ENCODE assay signal across 14 cellular contexts in genomic region chr7:47473499-47474210, GRCh38.
DNase-seq lines count a peak whose midpoint lies in the region; ATAC-seq, FAIRE-seq and TF ChIP-seq lines count a peak whose summit lies in the region.
"Had no signal": no experiment of that assay in that cellular context is flagged by ENCODE, and none has a peak within 500 bp of the region (broad histone marks: within the 10 kb centered on the region; RNA-seq: fewer than 3 reads in every experiment).

No MANE protein-coding gene starts in this region.

- no peak for TF ChIP-seq EP300 in gastroesophageal sphincter (IDR thresholded peaks at IDR 0.05)

- H3K4me1 ChIP-seq in OCI-LY1 (ENCODE audit: insufficient read depth, low read length, severe bottlenecking) (peaks cover 65% of the 10 kb centered on the region), small intestine (ENCODE audit: control insufficient read depth in 2 of 2, insufficient read depth in 1 of 2, low read depth in 1 of 2, low read length in 1 of 2) (peaks cover 2 to 12% of the 10 kb centered on the region in 2 donors), gastroesophageal sphincter (peaks cover 0 to 39% (median 12%) of the 10 kb centered on the region in 3 donors)

- no peak for TF ChIP-seq CTCF in OCI-LY1 (IDR thresholded peaks at IDR 0.05; ENCODE audit: low read length)
- no peak for TF ChIP-seq CTCF in gastroesophageal sphincter (IDR thresholded peaks at IDR 0.05)

- H3K9ac ChIP-seq in OCI-LY1 (ENCODE audit: low read length): no peak overlapping the region; the same call in 1 of the 2 replicates

- no peaks in the 10 kb centered on the region for H3K27me3 Mint-ChIP-seq in stimulated activated naive CD8-positive, alpha-beta T cell treated with anti-CD3 and anti-CD28 coated beads, Interleukin-15, amount 100 ng/mL, for 72 hours

- no peak overlapping the region for H3K27ac Mint-ChIP-seq in stimulated activated naive CD8-positive, alpha-beta T cell treated with anti-CD3 and anti-CD28 coated beads, Interleukin-15, amount 100 ng/mL, for 72 hours
- H3K27ac Mint-ChIP-seq: stimulated activated naive CD8-positive, alpha-beta T cell treated with anti-CD3 and anti-CD28 coated beads, Interleukin-15, Interleukin-2, amounts not matched to agents 100 ng/mL and 50 ng/mL, for 24 hours had no signal

- H4K20me1 ChIP-seq in OCI-LY1 (ENCODE audit: insufficient read depth, low read length): no peaks in the 10 kb centered on the region

- WGBS in small intestine, 3 donors: 57 to 61% (median 61%) methylated on average over 6 of the region's 6 CpGs
- WGBS in gastroesophageal sphincter (ENCODE audit: low coverage in 1 of 2), 2 donors: 78 to 100% methylated on average over 2 to 6 of the region's 6 CpGs

- H3K79me2 ChIP-seq in OCI-LY1 (ENCODE audit: insufficient read depth, low read length): peaks cover 22% of the 10 kb centered on the region

- peak overlapping the region; percentile 45; the same call in 1 of the 2 replicates for H3K4me2 ChIP-seq in OCI-LY1 (ENCODE audit: low read length)

- H3K4me1 Mint-ChIP-seq in stimulated activated naive CD8-positive, alpha-beta T cell treated with anti-CD3 and anti-CD28 coated beads, Interleukin-15, amount 100 ng/mL, for 72 hours: peaks cover 2% of the 10 kb centered on the region

- DNase-seq in left ventricle myocardium superior (no peak), small intestine (no peak)
- no peak for DNase-seq in activated CD8-positive, alpha-beta memory T cell treated with anti-CD3 and anti-CD28 coated beads for 24 hours
- no peak for DNase-seq in stimulated activated naive CD8-positive, alpha-beta T cell treated with anti-CD3 and anti-CD28 coated beads, Interleukin-15, amount 100 ng/mL, for 72 hours
- DNase-seq: amniotic stem cell, Caco-2, left cardiac atrium had no signal

- H3K27ac ChIP-seq in OCI-LY1 (ENCODE audit: low read depth, low read length, poor library complexity, severe bottlenecking) (peak overlapping the region; percentile 79), small intestine (ENCODE audit: low read depth in 1 of 2, low read length in 1 of 2) (peak overlapping the region; percentile 69), gastroesophageal sphincter (peak overlapping the region in 1 of 4 donors; percentile 50)

- H3K9me3 ChIP-seq in OCI-LY1 (ENCODE audit: low read length) (no peaks in the 10 kb centered on the region), small intestine (ENCODE audit: control insufficient read depth, low read depth) (no peaks in the 10 kb centered on the region), gastroesophageal sphincter (no peaks in the 10 kb centered on the region)
- H3K9me3 ChIP-seq: Caco-2 had no signal

- no peak for FAIRE-seq in small intestine (lab: Jason Lieb, UNC)
- FAIRE-seq: frontal cortex, RCC 7860 had no signal

- H2AFZ ChIP-seq in OCI-LY1 (ENCODE audit: low read length): no peak overlapping the region

- no peaks in the 10 kb centered on the region for H3K27me3 ChIP-seq in OCI-LY1 (ENCODE audit: insufficient read depth, low read length)
- H3K27me3 ChIP-seq in small intestine (ENCODE audit: control insufficient read depth in 2 of 2, insufficient read depth in 2 of 2, low read length in 2 of 2): no peaks in the 10 kb centered on the region
- H3K27me3 ChIP-seq in gastroesophageal sphincter: no peaks in the 10 kb centered on the region

- H3K4me3 ChIP-seq in OCI-LY1 (ENCODE audit: low read depth, low read length, poor library complexity, severe bottlenecking): no peak overlapping the region
- H3K4me3 ChIP-seq in small intestine (ENCODE audit: low read depth in 1 of 2, low read length in 2 of 2): no peak overlapping the region
- H3K4me3 ChIP-seq in gastroesophageal sphincter: no peak overlapping the region

- H3K9me3 Mint-ChIP-seq in stimulated activated naive CD8-positive, alpha-beta T cell treated with anti-CD3 and anti-CD28 coated beads, Interleukin-15, amount 100 ng/mL, for 72 hours: no peaks in the 10 kb centered on the region
- H3K9me3 Mint-ChIP-seq: stimulated activated naive CD8-positive, alpha-beta T cell treated with anti-CD3 and anti-CD28 coated beads, Interleukin-15, Interleukin-2, amounts not matched to agents 100 ng/mL and 50 ng/mL, for 24 hours had no signal

- H3K36me3 ChIP-seq in OCI-LY1 (ENCODE audit: insufficient read depth, low read length) (peaks cover 61% of the 10 kb centered on the region), small intestine (ENCODE audit: control insufficient read depth in 2 of 2, insufficient read depth in 2 of 2, low read length in 2 of 2) (no peaks in the 10 kb centered on the region), gastroesophageal sphincter (no peaks in the 10 kb centered on the region)

- TF ChIP-seq POLR2A in gastroesophageal sphincter (IDR thresholded peaks at IDR 0.05): no peak

- peak; percentile 36 for ATAC-seq in GM18867 (IDR thresholded peaks at IDR 0.05; ENCODE audit: unreplicated experiment)
- ATAC-seq in left ventricle myocardium superior: peak; percentile 6
- no peak for ATAC-seq in stimulated activated naive CD8-positive, alpha-beta T cell treated with anti-CD3 and anti-CD28 coated beads, Interleukin-15, amount 100 ng/mL, for 72 hours
- ATAC-seq in GM18870 (IDR thresholded peaks at IDR 0.05; ENCODE audit: unreplicated experiment): no peak
- ATAC-seq in gastroesophageal sphincter: no peak

- H3K4me3 Mint-ChIP-seq in stimulated activated naive CD8-positive, alpha-beta T cell treated with anti-CD3 and anti-CD28 coated beads, Interleukin-15, amount 100 ng/mL, for 72 hours: no peak overlapping the region
- H3K4me3 Mint-ChIP-seq: stimulated activated naive CD8-positive, alpha-beta T cell treated with anti-CD3 and anti-CD28 coated beads, Interleukin-15, Interleukin-2, amounts not matched to agents 100 ng/mL and 50 ng/mL, for 24 hours had no signal

- no peaks in the 10 kb centered on the region for H3K9me2 ChIP-seq in OCI-LY1 (ENCODE audit: low read depth, low read length)

- intact Hi-C loops in left ventricle myocardium superior (cut with micrococcal nuclease): no loop called here

- 0 out of 2 replicates have a peak, but pooled peaks cover 3% of the 10 kb centered on the region for H3F3A ChIP-seq in OCI-LY1 (ENCODE audit: insufficient read depth, low read length)

Comparison
In these comparisons a context has a peak if more than half of its experiments do, and no peak if none do; other contexts are left out.
1. ATAC-seq: peak in GM18867 (single experiment) and left ventricle myocardium superior (single experiment); none in stimulated activated naive CD8-positive, alpha-beta T cell treated with anti-CD3 and anti-CD28 coated beads, Interleukin-15, amount 100 ng/mL, for 72 hours (single experiment), GM18870 (single experiment) and gastroesophageal sphincter (single experiment).